ENCODE assay signal across 22 cellular contexts in genomic region chr10:123240250-123240649, GRCh38.
"Had no signal": no experiment of that assay in that cellular context is flagged by ENCODE, and none has a peak within 500 bp of the region (broad histone marks: within the 10 kb centered on the region; RNA-seq: fewer than 3 reads in every experiment).

No MANE protein-coding gene starts in this region.

- H3K36me3 ChIP-seq: breast epithelium, left lung, lower lobe of right lung, spleen, suprapubic skin, upper lobe of right lung, WERI-Rb-1 had no signal

- H3K9me3 ChIP-seq: suprapubic skin had no signal

- H3K27me3 Mint-ChIP-seq: activated CD4-positive, alpha-beta memory T cell treated with anti-CD3 and anti-CD28 coated beads, Interleukin-2, amount 10 ng/mL, durations not matched to agents 7 days and 5 days; dendritic cell treated with granulocyte-macrophage colony-stimulating factor and Interleukin-4, amounts not matched to agents 40 ng/mL and 50 ng/mL, for 4 days had no signal

- H3K4me3 ChIP-seq: breast epithelium, left lung, lower lobe of right lung, spleen, suprapubic skin, tibial artery, upper lobe of right lung had no signal

- H3K27ac Mint-ChIP-seq: activated CD4-positive, alpha-beta memory T cell treated with anti-CD3 and anti-CD28 coated beads, Interleukin-2, amount 10 ng/mL, durations not matched to agents 7 days and 5 days; activated T-helper 2 cell treated with anti-CD3 and anti-CD28 coated beads, Interferon-gamma antibody, Interleukin-2, Interleukin-4, amounts not matched to agents 10 μg/mL and 5 μg/mL and 100 μg/mL, durations not matched to agents 14 hours and 24 hours and 36 hours; dendritic cell treated with granulocyte-macrophage colony-stimulating factor and Interleukin-4, amounts not matched to agents 40 ng/mL and 50 ng/mL, for 4 days; nephron had no signal

- H3K4me3 Mint-ChIP-seq: activated CD4-positive, alpha-beta memory T cell treated with anti-CD3 and anti-CD28 coated beads, Interleukin-2, amount 10 ng/mL, durations not matched to agents 7 days and 5 days; activated T-cell treated with anti-CD3 and anti-CD28 coated beads, Interleukin-2, amount 50 U/mL, for 4 hours; dendritic cell treated with granulocyte-macrophage colony-stimulating factor and Interleukin-4, amounts not matched to agents 40 ng/mL and 50 ng/mL, for 4 days; nephron had no signal

- ATAC-seq: activated CD4-positive, CD25-positive, alpha-beta regulatory T cell treated with anti-CD3 and anti-CD28 coated beads, Interleukin-2, amount 50 U/mL, for 24 hours; activated T-cell treated with anti-CD3 and anti-CD28 coated beads, Interleukin-2, amount 50 U/mL, for 4 hours; left lung; lower lobe of right lung; right cardiac atrium; upper lobe of right lung had no signal

- DNase-seq: activated CD4-positive, alpha-beta memory T cell treated with anti-CD3 and anti-CD28 coated beads, Interleukin-2, amount 10 ng/mL, durations not matched to agents 7 days and 5 days; activated CD4-positive, alpha-beta T cell treated with anti-CD3 and anti-CD28 coated beads for 48 hours; activated naive CD4-positive, alpha-beta T cell treated with Interleukin-2 at 50 U/mL for 16 hours; activated T-cell treated with anti-CD3 and anti-CD28 coated beads, Interleukin-2, amount 50 U/mL, for 4 hours; central memory CD4-positive, alpha-beta T cell; left lung; lower lobe of right lung; mesendoderm; posterior cingulate gyrus; right cardiac atrium; spleen; stimulated activated naive CD4-positive, alpha-beta T cell; T1000; tibial artery; upper lobe of right lung; WERI-Rb-1 had no signal

- H3K27ac ChIP-seq: breast epithelium, left lung, lower lobe of right lung, suprapubic skin, tibial artery, upper lobe of right lung, WERI-Rb-1 had no signal

- H3K4me1 ChIP-seq: breast epithelium, left lung, lower lobe of right lung, suprapubic skin, tibial artery, upper lobe of right lung had no signal

- H3K4me1 Mint-ChIP-seq: nephron had no signal

- H3K27me3 ChIP-seq: breast epithelium, left lung, spleen, suprapubic skin, tibial artery, upper lobe of right lung had no signal
